Comparison of ENCODE assay signal across 8 cellular contexts in the genomic region with DNA sequence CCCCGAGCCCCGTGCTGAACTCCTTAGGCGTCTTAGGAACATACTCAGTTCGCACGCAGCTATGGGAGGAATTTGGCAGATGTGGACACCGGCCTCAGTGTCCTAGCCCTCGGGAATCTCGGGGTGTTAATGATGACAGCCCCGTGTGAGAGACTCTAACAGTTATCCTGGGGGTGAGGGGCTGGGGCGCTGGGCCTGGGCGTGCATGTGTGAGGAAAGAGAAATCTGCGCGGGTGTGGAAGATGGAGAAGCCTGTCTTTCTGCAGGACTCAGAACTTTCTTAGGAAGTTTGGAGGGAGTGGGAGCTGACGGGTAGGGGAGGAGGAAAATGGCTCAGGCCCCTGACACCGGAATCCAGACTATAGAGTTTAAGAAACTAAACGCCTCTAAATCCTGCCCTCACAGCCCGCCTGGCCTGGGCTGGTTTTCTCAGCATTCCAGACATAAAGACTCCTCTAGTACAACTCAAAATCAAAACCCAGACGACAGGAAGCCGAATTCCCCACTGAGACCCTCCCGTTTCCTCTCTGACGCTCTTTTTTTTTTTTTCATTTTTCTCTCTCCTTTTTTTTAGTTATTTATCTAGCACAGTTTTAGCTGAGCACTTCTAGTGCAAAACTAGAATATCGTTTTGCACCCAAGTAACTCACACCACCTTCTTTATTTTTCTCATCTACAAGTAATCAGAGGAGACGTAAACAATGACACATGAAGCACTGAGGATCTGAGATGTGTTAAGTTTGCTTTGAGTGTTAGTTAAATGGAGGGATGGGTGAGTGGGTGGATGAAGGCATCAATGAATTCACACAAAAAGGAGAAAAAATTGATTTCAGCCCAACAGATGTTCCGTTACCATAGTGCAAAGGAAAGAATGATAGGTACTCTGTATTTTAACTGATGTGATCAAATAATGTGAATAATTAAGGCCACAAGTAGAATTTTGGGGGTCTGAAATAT. TPM values are rescaled to one million over a fixed set of nuclear protein-coding genes. Genes with fewer than 3 reads are reported as not detected.
DNase-seq lines count a peak whose midpoint lies in the region; ATAC-seq and TF ChIP-seq lines count a peak whose summit lies in the region.

No MANE protein-coding gene starts in this region.

- H3K4me1 Mint-ChIP-seq in activated T-helper 17 cell treated with anti-CD3 and anti-CD28 coated beads, Interleukin-2, amount 50 U/mL, for 72 hours = peaks cover 24% of the 10 kb centered on the region

- WGBS in smooth muscle cell (ENCODE audit: low lambda C conversion rate) = 9% methylated on average over 24 of the region's 24 CpGs

- H3K4me3 ChIP-seq in iPS-20b (ENCODE audit: low read length) (peak overlapping the region; percentile 80), smooth muscle cell (peak overlapping the region; percentile 61)

- H3K27ac Mint-ChIP-seq in activated T-helper 17 cell treated with anti-CD3 and anti-CD28 coated beads, Interleukin-2, amount 50 U/mL, for 72 hours = no peak overlapping the region

- peaks cover 13% of the 10 kb centered on the region for H3F3A ChIP-seq in smooth muscle cell (ENCODE audit: low read depth)

- no peaks in the 10 kb centered on the region for H3K9me3 ChIP-seq in iPS-20b (ENCODE audit: insufficient read depth, low read depth, low read length)
- H3K9me3 ChIP-seq in smooth muscle cell (replicated peaks; ENCODE audit: low read depth) = no peaks in the 10 kb centered on the region

- DNase-seq in smooth muscle cell (lab: John Stamatoyannopoulos, UW; ENCODE audit: unreplicated experiment) (peak; percentile 49), medulla oblongata (ENCODE audit: extremely low spot score) (no peak), NCI-H226 (no peak)
- no peak for DNase-seq in stimulated activated naive CD4-positive, alpha-beta T cell treated with Interleukin-2 at 50 U/mL for 16 hours (lab: John Stamatoyannopoulos, UW)

- H3K36me3 ChIP-seq in iPS-20b (ENCODE audit: insufficient read depth, low read depth, low read length) (no peaks in the 10 kb centered on the region), smooth muscle cell (ENCODE audit: low read depth) (no peaks in the 10 kb centered on the region)

- H3K4me1 ChIP-seq in iPS-20b (ENCODE audit: insufficient read depth, low read length) (peaks cover 11% of the 10 kb centered on the region; the same call in 1 of the 2 replicates), smooth muscle cell (ENCODE audit: low read depth) (peaks cover 11% of the 10 kb centered on the region)

- peaks cover 5% of the 10 kb centered on the region for H3K79me2 ChIP-seq in smooth muscle cell (ENCODE audit: low read depth)

- no peaks in the 10 kb centered on the region for H3K9me3 Mint-ChIP-seq in activated T-helper 17 cell treated with anti-CD3 and anti-CD28 coated beads, Interleukin-2, amount 50 U/mL, for 72 hours

- H2AFZ ChIP-seq in smooth muscle cell (ENCODE audit: low read depth) = peak overlapping the region; percentile 56

- H3K4me2 ChIP-seq in smooth muscle cell = peak overlapping the region; percentile 91

- H3K4me3 Mint-ChIP-seq in activated T-helper 17 cell treated with anti-CD3 and anti-CD28 coated beads, Interleukin-2, amount 50 U/mL, for 72 hours = peak overlapping the region; percentile 41

- TF ChIP-seq CTCF in smooth muscle cell (IDR thresholded peaks at IDR 0.05; ENCODE audit: borderline replicate concordance, insufficient read depth, poor library complexity, severe bottlenecking) = no peak

- H4K20me1 ChIP-seq in smooth muscle cell (ENCODE audit: low read depth) = no peaks in the 10 kb centered on the region

- H3K27ac ChIP-seq in iPS-20b (ENCODE audit: low read length) (no peak overlapping the region), smooth muscle cell (ENCODE audit: low read depth) (peak overlapping the region; percentile 80)

- ATAC-seq in GM19395 (IDR thresholded peaks at IDR 0.05; ENCODE audit: unreplicated experiment) = peak; percentile 3
- ATAC-seq in activated T-helper 17 cell treated with anti-CD3 and anti-CD28 coated beads, Interleukin-2, amount 50 U/mL, for 72 hours (replicated peaks) = no peak
- no peak for ATAC-seq in HG03196 (IDR thresholded peaks at IDR 0.05; ENCODE audit: unreplicated experiment)

- H3K27me3 ChIP-seq in iPS-20b (ENCODE audit: insufficient read depth, low read length) = peaks cover 32% of the 10 kb centered on the region
- no peaks in the 10 kb centered on the region for H3K27me3 ChIP-seq in smooth muscle cell (ENCODE audit: low read depth)

- peaks cover 7% of the 10 kb centered on the region for H3K36me3 Mint-ChIP-seq in activated T-helper 17 cell treated with anti-CD3 and anti-CD28 coated beads, Interleukin-2, amount 50 U/mL, for 72 hours (ENCODE audit: low read depth)

- H3K27me3 Mint-ChIP-seq in activated T-helper 17 cell treated with anti-CD3 and anti-CD28 coated beads, Interleukin-2, amount 50 U/mL, for 72 hours = peaks cover 46% of the 10 kb centered on the region

- H3K9ac ChIP-seq in iPS-20b (ENCODE audit: low read depth, low read length) (peak overlapping the region; percentile 78; the same call in 1 of the 2 replicates), smooth muscle cell (ENCODE audit: low read depth) (peak overlapping the region; percentile 73)

RNA-seq across cellular contexts. Expression of a gene that starts 1.2 kb away (rescaled TPM):
- total RNA-seq in activated T-helper 17 cell treated with anti-CD3 and anti-CD28 coated beads, Interleukin-2, amount 50 U/mL, for 72 hours = under 1 TPM; 0.98 to 0.99 TPM
- 4.5 and 7.1 TPM in 2 replicates for total RNA-seq in smooth muscle cell
- 10.2 and 10.3 TPM in 2 replicates for polyA plus RNA-seq in smooth muscle cell

RNA-seq across cellular contexts. Expression of a gene that starts 29.7 kb away (rescaled TPM):
- under 1 TPM; 0.13 TPM for total RNA-seq in activated T-helper 17 cell treated with anti-CD3 and anti-CD28 coated beads, Interleukin-2, amount 50 U/mL, for 72 hours
- total RNA-seq in smooth muscle cell = 0.54 TPM in 1 of 2 replicates, not detected in the other
- 2.2 and 2.6 TPM in 2 replicates for polyA plus RNA-seq in smooth muscle cell
